ENCODE assay signal across 34 cellular contexts in genomic region chr11:108435066-108435465, GRCh38.
"Had no signal": no experiment of that assay in that cellular context is flagged by ENCODE, and none has a peak within 500 bp of the region (broad histone marks: within the 10 kb centered on the region; RNA-seq: fewer than 3 reads in every experiment).

No MANE protein-coding gene starts in this region.

- H3K36me3 ChIP-seq: MG63 had no signal

- H3K27me3 ChIP-seq: MG63 had no signal

- DNase-seq: Karpas-422, Kasumi-1, KG1, MG63, MV-4-11, NCI-H1048, NCI-H1092, NCI-H1092 treated with DMSO at 0.1 percent for 48 hours, NCI-H1105, NCI-H1105 treated with DMSO at 0.1 percent for 48 hours, NCI-H1417, NCI-H1417 treated with DMSO at 0.1 percent for 48 hours, NCI-H1436, NCI-H1436 treated with DMSO at 0.1 percent for 48 hours, NCI-H146, NCI-H1694, NCI-H1694 treated with DMSO at 0.1 percent for 48 hours, NCI-H187, NCI-H187 treated with DMSO at 0.1 percent for 48 hours, NCI-H1930, NCI-H2029, NCI-H2029 treated with DMSO at 0.1 percent for 48 hours, NCI-H2081, NCI-H2081 treated with DMSO at 0.1 percent for 48 hours, NCI-H2107, NCI-H2171, NCI-H2171 treated with DMSO at 0.1 percent for 48 hours, NCI-H2227 treated with DMSO at 0.1 percent for 48 hours, NCI-H345, NCI-H446, NCI-H446 treated with DMSO at 0.1 percent for 48 hours, NCI-H510A, NCI-H510A treated with DMSO at 0.1 percent for 48 hours had no signal

- H3K4me2 ChIP-seq: KMS-11 had no signal

- H3K9ac ChIP-seq: KMS-11 had no signal

- H3K27ac ChIP-seq: KMS-11 had no signal

- H3K4me3 ChIP-seq: MG63 had no signal
